Comparison of ENCODE assay signal across 8 cellular contexts in the genomic region with DNA sequence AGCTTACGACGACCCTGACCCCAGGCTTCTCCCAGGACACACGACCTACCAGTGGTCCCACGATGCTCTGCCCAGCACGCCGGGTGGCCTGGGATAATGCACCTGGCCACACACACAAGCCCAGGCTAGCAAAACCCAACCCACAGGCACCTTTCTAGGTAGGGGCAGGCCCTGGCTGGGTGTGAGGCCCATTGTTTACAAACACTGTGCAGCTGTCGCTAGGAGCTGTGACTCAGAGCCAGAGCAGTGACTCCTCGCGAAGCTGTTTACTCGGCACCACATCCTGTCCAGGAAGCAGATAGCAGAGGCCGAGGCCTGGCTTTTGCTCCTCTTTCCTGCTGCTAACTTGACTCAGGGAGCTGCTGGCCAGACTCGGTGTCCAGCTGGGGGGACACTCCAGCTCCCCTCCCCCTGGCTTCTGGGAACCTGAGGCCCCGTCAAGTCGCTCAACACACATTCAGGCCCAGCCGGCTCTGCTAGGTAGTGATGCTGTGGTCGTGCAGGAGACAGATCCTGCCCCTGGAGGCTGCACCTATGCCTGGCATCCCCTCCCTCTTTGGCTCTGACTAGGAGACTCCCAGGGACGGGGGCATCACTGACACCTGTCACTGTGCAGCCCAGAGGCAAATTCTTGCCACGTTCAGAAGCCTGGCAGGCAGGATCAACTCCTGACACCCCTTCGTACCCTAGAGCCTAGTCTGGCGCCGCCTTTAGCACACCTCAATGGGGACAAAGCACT.
A peak's percentile ranks its signal among the peaks of the same experiment; 100 is the strongest.
DNase-seq lines count a peak whose midpoint lies in the region; ATAC-seq and TF ChIP-seq lines count a peak whose summit lies in the region.

No MANE protein-coding gene starts in this region.

- ATAC-seq in GM19043 (IDR thresholded peaks at IDR 0.05; ENCODE audit: low read depth, unreplicated experiment) (peak; percentile 90), HG03354 (IDR thresholded peaks at IDR 0.05; ENCODE audit: poor library complexity, severe bottlenecking, unreplicated experiment) (peak; percentile 88)

- H3K27me3 ChIP-seq in muscle layer of colon (ENCODE audit: control insufficient read depth in 1 of 2, insufficient read depth in 2 of 2, low read length in 2 of 2), result no peaks in the 10 kb centered on the region

- no peak; the same call in 1 of the 2 replicates for TF ChIP-seq CTCF in AG10803 (conservative IDR thresholded peaks at IDR 0.05; ENCODE audit: low read length)

- H3K9me3 ChIP-seq in muscle layer of colon (ENCODE audit: low read length), result no peaks in the 10 kb centered on the region

- H3K4me3 ChIP-seq in AG10803 (ENCODE audit: low read length) (no peak overlapping the region; the same call in 1 of the 2 replicates), muscle layer of colon (ENCODE audit: low read depth in 1 of 2, low read length in 2 of 2) (peak overlapping the region; percentile 1 to 3)

- H3K27ac ChIP-seq in muscle layer of colon (ENCODE audit: low read depth, low read length), result peak overlapping the region; percentile 94

- H3K4me1 ChIP-seq in muscle layer of colon (ENCODE audit: insufficient read depth, low read length), result peaks cover 34% of the 10 kb centered on the region

- DNase-seq in AG10803 (ENCODE audit: low read depth) (peak; percentile 97), NCI-H774 (lab: John Stamatoyannopoulos, UW) (peak; percentile 94), epidermal melanocyte (ENCODE audit: insufficient read length, low spot score) (peak; percentile 98)
- DNase-seq in activated CD8-positive, alpha-beta memory T cell treated with anti-CD3 and anti-CD28 coated beads, Interleukin-2, amount 50 U/mL, for 48 hours, result peak; percentile 88
- DNase-seq in stimulated activated CD8-positive, alpha-beta memory T cell treated with anti-CD3 and anti-CD28 coated beads, Interleukin-7, amount 100 ng/mL, for 24 hours (ENCODE audit: low read depth), result peak; percentile 70

- peak overlapping the region; percentile 56 for H3K9ac ChIP-seq in muscle layer of colon (ENCODE audit: low read length)

- no peaks in the 10 kb centered on the region for H3K36me3 ChIP-seq in muscle layer of colon (ENCODE audit: insufficient read depth, low read length)
